ENCODE assay signal across 8 cellular contexts in genomic region chr17:76735006-76735405, GRCh38. TPM values are rescaled to one million over a fixed set of nuclear protein-coding genes. Genes with fewer than 3 reads are reported as not detected.
DNase-seq lines count a peak whose midpoint lies in the region; ATAC-seq, FAIRE-seq and TF ChIP-seq lines count a peak whose summit lies in the region.

No MANE protein-coding gene starts in this region.

- no peaks in the 10 kb centered on the region for H3K9me3 Mint-ChIP-seq in activated T-helper 1 cell treated with anti-CD3 and anti-CD28 coated beads, Interleukin-12 subunit alpha, Interleukin-12 subunit beta, Interleukin-2, Interleukin-4 antibody, amounts not matched to agents 30 ng/mL and 10 ng/mL and 1 ng/mL, durations not matched to agents 14 hours and 24 hours and 36 hours

- peak overlapping the region; percentile 100 for H3K4me3 Mint-ChIP-seq in activated T-helper 1 cell treated with anti-CD3 and anti-CD28 coated beads, Interleukin-12 subunit alpha, Interleukin-12 subunit beta, Interleukin-2, Interleukin-4 antibody, amounts not matched to agents 30 ng/mL and 10 ng/mL and 1 ng/mL, durations not matched to agents 14 hours and 24 hours and 36 hours

- POLR2A ChIA-PET in HCT116 (lab: Charles Lee): interaction anchor here (3.7 kb wide), 1 partner anchor 8 kb away, joined by 27 read pairs; the partner anchor contains the start of genes JMJD6 and METTL23

- TF ChIP-seq RAD21 in HCT116 (IDR thresholded peaks at IDR 0.05; ENCODE audit: low read depth): no peak

- H3K27me3 ChIP-seq in HCT116 (ENCODE audit: insufficient read depth, low read length) (no peaks in the 10 kb centered on the region), keratinocyte (ENCODE audit: control insufficient read depth, extremely low read depth, insufficient read depth, low read length) (no peaks in the 10 kb centered on the region), tibial nerve (no peaks in the 10 kb centered on the region)

- RAD21 ChIA-PET in HCT116 (lab: Charles Lee; ENCODE audit: low non-redundant PET in 1 of 2, low total read pairs in 2 of 2, uncharacterized antibody in 2 of 2, unreplicated experiment in 2 of 2): no interaction called here

- H4K20me1 ChIP-seq in HCT116 (ENCODE audit: insufficient read depth): peaks cover 39% of the 10 kb centered on the region
- peaks cover 24% of the 10 kb centered on the region for H4K20me1 ChIP-seq in keratinocyte (ENCODE audit: control insufficient read depth, extremely low read depth, insufficient read depth, low read length)

- BruUV-seq in HCT116 (replicated peaks; lab: Mats Ljungman, UMichigan): no TSS peak

- peak; percentile 18 to 47 for DNase-seq in AML-193 (lab: John Stamatoyannopoulos, UW)
- no peak for DNase-seq in HCT116 (ENCODE audit: low read depth, low spot score)
- DNase-seq in activated T-helper 1 cell treated with anti-CD3 and anti-CD28 coated beads, Interleukin-12 subunit alpha, Interleukin-12 subunit beta, Interleukin-2, Interleukin-4 antibody, amounts not matched to agents 30 ng/mL and 10 ng/mL and 1 ng/mL, durations not matched to agents 14 hours and 24 hours and 36 hours (ENCODE audit: low spot score): no peak
- DNase-seq in keratinocyte (ENCODE audit: low read depth, low spot score): no peak
- DNase-seq in tibial nerve (ENCODE audit: low spot score in 2 of 2): no peak
- no peak for DNase-seq in T-helper 9 cell

- no peaks in the 10 kb centered on the region for H3K9me1 ChIP-seq in keratinocyte (ENCODE audit: control insufficient read depth, extremely low read depth, insufficient read depth, low read length)

- peaks cover 34 to 52% of the 10 kb centered on the region in 2 experiments for H3K36me3 ChIP-seq in HCT116 (ENCODE audit: control insufficient read depth in 1 of 2, insufficient read depth in 2 of 2, low read length in 2 of 2)
- H3K36me3 ChIP-seq in keratinocyte (ENCODE audit: control insufficient read depth in 2 of 2, extremely low read depth in 1 of 2, insufficient read depth in 2 of 2, low read length in 2 of 2): peaks cover 14 to 36% of the 10 kb centered on the region in 2 experiments
- H3K36me3 ChIP-seq in tibial nerve: peaks cover 0 to 58% (median 13%) of the 10 kb centered on the region in 3 donors

- H3K27ac ChIP-seq in HCT116 (ENCODE audit: low read depth, low read length): peak overlapping the region; percentile 92; the same call in 1 of the 2 replicates
- H3K27ac ChIP-seq in keratinocyte (ENCODE audit: control insufficient read depth, insufficient read depth, low read length): peak overlapping the region; percentile 96
- peak overlapping the region; percentile 99 to 100 (median 100) for H3K27ac ChIP-seq in tibial nerve

- TF ChIP-seq POLR2A in HCT116 (IDR thresholded peaks at IDR 0.05; ENCODE audit: borderline replicate concordance, extremely low read depth, insufficient read depth, insufficient read length) (no peak), tibial nerve (IDR thresholded peaks at IDR 0.05) (no peak)

- H3K4me1 Mint-ChIP-seq in activated T-helper 1 cell treated with anti-CD3 and anti-CD28 coated beads, Interleukin-12 subunit alpha, Interleukin-12 subunit beta, Interleukin-2, Interleukin-4 antibody, amounts not matched to agents 30 ng/mL and 10 ng/mL and 1 ng/mL, durations not matched to agents 14 hours and 24 hours and 36 hours (ENCODE audit: low read depth): peaks cover 53% of the 10 kb centered on the region

- no peak for TF ChIP-seq EP300 in tibial nerve (IDR thresholded peaks at IDR 0.05)

- dilution Hi-C loops in keratinocyte (cut with MboI; ENCODE audit: extremely low pct_ligation_motif_present, low sequenced_read_pairs): no loop called here

- peaks cover 67% of the 10 kb centered on the region for H3K79me2 ChIP-seq in HCT116 (ENCODE audit: insufficient read depth, low read length)
- H3K79me2 ChIP-seq in keratinocyte (ENCODE audit: control insufficient read depth, insufficient read depth, low read length): peaks cover 64% of the 10 kb centered on the region

- H3K9me3 ChIP-seq in HCT116 (ENCODE audit: control insufficient read depth in 1 of 2, insufficient read depth in 1 of 2, low read depth in 1 of 2, low read length in 2 of 2) (no peaks in the 10 kb centered on the region), keratinocyte (ENCODE audit: control insufficient read depth, low read depth, low read length) (no peaks in the 10 kb centered on the region), tibial nerve (no peaks in the 10 kb centered on the region)

- H3K4me3 ChIP-seq in HCT116 (replicated peaks in 1 of 2; ENCODE audit: low read depth in 1 of 2, low read length in 2 of 2): peak overlapping the region; percentile 71 to 91
- peak overlapping the region; percentile 98 to 100 (median 100) for H3K4me3 ChIP-seq in keratinocyte (ENCODE audit: control insufficient read depth in 2 of 3, extremely low read depth in 1 of 3, insufficient read depth in 2 of 3, low read depth in 1 of 3, low read length in 3 of 3)
- H3K4me3 ChIP-seq in tibial nerve: peak overlapping the region in 3 of 4 donors; percentile 81 to 98 (median 90)

- no peak for FAIRE-seq in keratinocyte (lab: Jason Lieb, UNC)

- H2AFZ ChIP-seq in HCT116 (ENCODE audit: low read depth, low read length, poor library complexity, severe bottlenecking) (no peak overlapping the region), keratinocyte (ENCODE audit: control insufficient read depth, low read length) (no peak overlapping the region)

- ATAC-seq in HCT116 (no peak), GM19328 (IDR thresholded peaks at IDR 0.05; ENCODE audit: unreplicated experiment) (no peak), esophagus mucosa (no peak)

- no peaks in the 10 kb centered on the region for H3K9me2 ChIP-seq in HCT116 (ENCODE audit: insufficient read depth)

- H3K4me2 ChIP-seq in HCT116 (ENCODE audit: low read length): peak overlapping the region; percentile 83
- peak overlapping the region; percentile 96 for H3K4me2 ChIP-seq in keratinocyte (ENCODE audit: control insufficient read depth, extremely low read depth, insufficient read depth, low read depth, low read length)

- H3K9ac ChIP-seq in HCT116 (ENCODE audit: low read length) (peak overlapping the region; percentile 97), keratinocyte (ENCODE audit: control insufficient read depth, extremely low read depth, insufficient read depth, low read length) (peak overlapping the region; percentile 99)

- peak overlapping the region; percentile 99 for H3K27ac Mint-ChIP-seq in activated T-helper 1 cell treated with anti-CD3 and anti-CD28 coated beads, Interleukin-12 subunit alpha, Interleukin-12 subunit beta, Interleukin-2, Interleukin-4 antibody, amounts not matched to agents 30 ng/mL and 10 ng/mL and 1 ng/mL, durations not matched to agents 14 hours and 24 hours and 36 hours

- no peaks in the 10 kb centered on the region for H3K27me3 Mint-ChIP-seq in activated T-helper 1 cell treated with anti-CD3 and anti-CD28 coated beads, Interleukin-12 subunit alpha, Interleukin-12 subunit beta, Interleukin-2, Interleukin-4 antibody, amounts not matched to agents 30 ng/mL and 10 ng/mL and 1 ng/mL, durations not matched to agents 14 hours and 24 hours and 36 hours (ENCODE audit: insufficient read depth)

- CTCF ChIA-PET in HCT116 (lab: Charles Lee): interaction anchor here (1.6 kb wide), 1 partner anchor 7 kb away, joined by 5 read pairs; no protein-coding TSS in a partner anchor

- no peak for TF ChIP-seq CTCF in HCT116 (IDR thresholded peaks at IDR 0.05 in 2 of 3, conservative IDR thresholded peaks at IDR 0.05 in 1 of 3; ENCODE audit: borderline replicate concordance in 1 of 3, insufficient read depth in 1 of 3, low read depth in 2 of 3, low read length in 2 of 3)
- no peak for TF ChIP-seq CTCF in keratinocyte (optimal IDR thresholded peaks at IDR 0.05 in 1 of 3, IDR thresholded peaks at IDR 0.05 in 1 of 3, conservative IDR thresholded peaks at IDR 0.05 in 1 of 3; ENCODE audit: extremely low read depth in 1 of 3, insufficient read depth in 2 of 3, low read length in 3 of 3)
- no peak for TF ChIP-seq CTCF in tibial nerve (IDR thresholded peaks at IDR 0.05)

- 11 to 12% methylated on average over 5 of the region's 5 CpGs for WGBS in tibial nerve, 2 donors

- peaks cover 16 to 34% of the 10 kb centered on the region in 2 experiments for H3K4me1 ChIP-seq in HCT116 (ENCODE audit: control insufficient read depth in 1 of 2, insufficient read depth in 2 of 2, low read length in 2 of 2)
- H3K4me1 ChIP-seq in keratinocyte (ENCODE audit: control insufficient read depth, extremely low read depth, insufficient read depth, low read length): peaks cover 33% of the 10 kb centered on the region
- H3K4me1 ChIP-seq in tibial nerve: peaks cover 0 to 76% (median 40%) of the 10 kb centered on the region in 4 donors

- peaks cover 52% of the 10 kb centered on the region for H3K36me3 Mint-ChIP-seq in activated T-helper 1 cell treated with anti-CD3 and anti-CD28 coated beads, Interleukin-12 subunit alpha, Interleukin-12 subunit beta, Interleukin-2, Interleukin-4 antibody, amounts not matched to agents 30 ng/mL and 10 ng/mL and 1 ng/mL, durations not matched to agents 14 hours and 24 hours and 36 hours (ENCODE audit: low read depth)

- intact Hi-C loops in HCT116 (cut with micrococcal nuclease): loop anchor here (1.0 kb wide), 1 partner anchor 8 kb away; no protein-coding TSS in a partner anchor
- intact Hi-C loops in activated T-helper 1 cell treated with anti-CD3 and anti-CD28 coated beads, Interleukin-12 subunit alpha, Interleukin-12 subunit beta, Interleukin-2, Interleukin-4 antibody, amounts not matched to agents 30 ng/mL and 10 ng/mL and 1 ng/mL, durations not matched to agents 14 hours and 24 hours and 36 hours (cut with micrococcal nuclease): loop anchor here (5.0 kb wide), 3 partner anchors 283 to 953 kb away; partner anchors contain the start of genes UBALD2, UBE2O and UNK

RNA-seq across cellular contexts. Expression of gene SRSF2, which starts 2.1 kb away (rescaled TPM):
- total RNA-seq in HCT116 (2021; ENCODE audit: unreplicated experiment) (422 TPM), tibial nerve (100 to 1,000 TPM; 196 to 452 (median 271) TPM), esophagus mucosa (162 TPM)
- polyA plus RNA-seq in HCT116 (2012): 220 and 291 TPM in 2 replicates
- 535 and 541 TPM in 2 replicates for total RNA-seq in activated T-helper 1 cell treated with anti-CD3 and anti-CD28 coated beads, Interleukin-12 subunit alpha, Interleukin-12 subunit beta, Interleukin-2, Interleukin-4 antibody, amounts not matched to agents 30 ng/mL and 10 ng/mL and 1 ng/mL, durations not matched to agents 14 hours and 24 hours and 36 hours
- polyA plus RNA-seq in keratinocyte: 161 to 249 TPM (median 197 TPM) in 3 replicates
- polyA plus RNA-seq in keratinocyte (2011; ENCODE audit: low read depth): 84.2 TPM
- 112 and 144 TPM in 2 replicates for polyA plus RNA-seq in keratinocyte (2011; cell fraction: cytosol; rRNA removed)
- 291 and 392 TPM in 2 replicates for polyA plus RNA-seq in keratinocyte (2011; cell fraction: nucleus; rRNA removed)
- 141 and 174 TPM in 2 replicates for polyA plus RNA-seq in keratinocyte (2012; ENCODE audit: low replicate concordance)
- 54.3 to 75.8 TPM (median 70.4 TPM) in 3 replicates for polyA minus RNA-seq in keratinocyte
- 215 TPM for polyA minus RNA-seq in keratinocyte (2011; cell fraction: cytosol; rRNA and poly(A)+ RNA removed)
- 166 and 224 TPM in 2 replicates for polyA minus RNA-seq in keratinocyte (2011; cell fraction: nucleus; rRNA and poly(A)+ RNA removed)

RNA-seq across cellular contexts. Expression of gene MFSD11, which starts 2.9 kb away (rescaled TPM):
- total RNA-seq in HCT116 (2021; ENCODE audit: unreplicated experiment) (24.9 TPM), tibial nerve (10 to 100 TPM; 25.8 to 61.0 (median 37.1) TPM), esophagus mucosa (22.6 TPM)
- 8.5 and 11.9 TPM in 2 replicates for polyA plus RNA-seq in HCT116 (2012)
- 16.6 and 17.1 TPM in 2 replicates for total RNA-seq in activated T-helper 1 cell treated with anti-CD3 and anti-CD28 coated beads, Interleukin-12 subunit alpha, Interleukin-12 subunit beta, Interleukin-2, Interleukin-4 antibody, amounts not matched to agents 30 ng/mL and 10 ng/mL and 1 ng/mL, durations not matched to agents 14 hours and 24 hours and 36 hours
- 14.6 to 17.6 TPM (median 15.2 TPM) in 3 replicates for polyA plus RNA-seq in keratinocyte
- 11.9 TPM for polyA plus RNA-seq in keratinocyte (2011; ENCODE audit: low read depth)
- polyA plus RNA-seq in keratinocyte (2011; cell fraction: cytosol; rRNA removed): 7.7 and 12.8 TPM in 2 replicates
- 24.4 and 27.0 TPM in 2 replicates for polyA plus RNA-seq in keratinocyte (2011; cell fraction: nucleus; rRNA removed)
- 10.3 and 16.5 TPM in 2 replicates for polyA plus RNA-seq in keratinocyte (2012; ENCODE audit: low replicate concordance)
- polyA minus RNA-seq in keratinocyte: 14.2 to 26.0 TPM (median 14.8 TPM) in 3 replicates
- 4.8 TPM for polyA minus RNA-seq in keratinocyte (2011; cell fraction: cytosol; rRNA and poly(A)+ RNA removed)
- 27.2 and 29.7 TPM in 2 replicates for polyA minus RNA-seq in keratinocyte (2011; cell fraction: nucleus; rRNA and poly(A)+ RNA removed)

RNA-seq across cellular contexts. Expression of gene METTL23, which starts 8.4 kb away (rescaled TPM):
- total RNA-seq in HCT116 (2021; ENCODE audit: unreplicated experiment): 57.8 TPM
- polyA plus RNA-seq in HCT116 (2012): 50.4 and 68.6 TPM in 2 replicates
- total RNA-seq in activated T-helper 1 cell treated with anti-CD3 and anti-CD28 coated beads, Interleukin-12 subunit alpha, Interleukin-12 subunit beta, Interleukin-2, Interleukin-4 antibody, amounts not matched to agents 30 ng/mL and 10 ng/mL and 1 ng/mL, durations not matched to agents 14 hours and 24 hours and 36 hours: 35.5 and 38.2 TPM in 2 replicates
- polyA plus RNA-seq in keratinocyte: 32.3 to 48.3 TPM (median 37.6 TPM) in 3 replicates
- 25.5 TPM for polyA plus RNA-seq in keratinocyte (2011; ENCODE audit: low read depth)
- 29.6 and 46.7 TPM in 2 replicates for polyA plus RNA-seq in keratinocyte (2011; cell fraction: cytosol; rRNA removed)
- 33.2 and 35.7 TPM in 2 replicates for polyA plus RNA-seq in keratinocyte (2011; cell fraction: nucleus; rRNA removed)
- polyA plus RNA-seq in keratinocyte (2012; ENCODE audit: low replicate concordance): 26.7 and 26.9 TPM in 2 replicates
- 5.5 to 22.8 TPM (median 12.5 TPM) in 3 replicates for polyA minus RNA-seq in keratinocyte
- polyA minus RNA-seq in keratinocyte (2011; cell fraction: cytosol; rRNA and poly(A)+ RNA removed): 13.2 TPM
- 7.7 and 11.8 TPM in 2 replicates for polyA minus RNA-seq in keratinocyte (2011; cell fraction: nucleus; rRNA and poly(A)+ RNA removed)
- 10 to 100 TPM; 27.8 to 50.2 (median 30.8) TPM for total RNA-seq in tibial nerve
- 17.8 TPM for total RNA-seq in esophagus mucosa

RNA-seq across cellular contexts. Expression of gene JMJD6, which starts 8.6 kb away (rescaled TPM):
- 47.6 TPM for total RNA-seq in HCT116 (2021; ENCODE audit: unreplicated experiment)
- 47.5 and 60.9 TPM in 2 replicates for polyA plus RNA-seq in HCT116 (2012)
- total RNA-seq in activated T-helper 1 cell treated with anti-CD3 and anti-CD28 coated beads, Interleukin-12 subunit alpha, Interleukin-12 subunit beta, Interleukin-2, Interleukin-4 antibody, amounts not matched to agents 30 ng/mL and 10 ng/mL and 1 ng/mL, durations not matched to agents 14 hours and 24 hours and 36 hours: 80.5 TPM in 2 replicates
- polyA plus RNA-seq in keratinocyte: 11.0 to 14.6 TPM (median 12.0 TPM) in 3 replicates
- 27.7 TPM for polyA plus RNA-seq in keratinocyte (2011; ENCODE audit: low read depth)
- 8.1 and 10.9 TPM in 2 replicates for polyA plus RNA-seq in keratinocyte (2011; cell fraction: cytosol; rRNA removed)
- polyA plus RNA-seq in keratinocyte (2011; cell fraction: nucleus; rRNA removed): 19.0 and 23.1 TPM in 2 replicates
- polyA plus RNA-seq in keratinocyte (2012; ENCODE audit: low replicate concordance): 28.4 and 34.2 TPM in 2 replicates
- 4.6 to 20.5 TPM (median 6.6 TPM) in 3 replicates for polyA minus RNA-seq in keratinocyte
- 10.4 TPM for polyA minus RNA-seq in keratinocyte (2011; cell fraction: cytosol; rRNA and poly(A)+ RNA removed)
- polyA minus RNA-seq in keratinocyte (2011; cell fraction: nucleus; rRNA and poly(A)+ RNA removed): 4.7 and 8.1 TPM in 2 replicates
- 10 to 100 TPM; 14.0 to 45.0 (median 34.2) TPM for total RNA-seq in tibial nerve
- 11.0 TPM for total RNA-seq in esophagus mucosa

RNA-seq across cellular contexts. Expression of gene MXRA7, which starts 24.2 kb away (rescaled TPM):
- total RNA-seq in HCT116 (2021; ENCODE audit: unreplicated experiment): 57.1 TPM
- polyA plus RNA-seq in HCT116 (2012): 41.8 and 61.1 TPM in 2 replicates
- total RNA-seq in activated T-helper 1 cell treated with anti-CD3 and anti-CD28 coated beads, Interleukin-12 subunit alpha, Interleukin-12 subunit beta, Interleukin-2, Interleukin-4 antibody, amounts not matched to agents 30 ng/mL and 10 ng/mL and 1 ng/mL, durations not matched to agents 14 hours and 24 hours and 36 hours: 3.8 and 5.1 TPM in 2 replicates
- 113 to 118 TPM (median 114 TPM) in 3 replicates for polyA plus RNA-seq in keratinocyte
- 33.4 TPM for polyA plus RNA-seq in keratinocyte (2011; ENCODE audit: low read depth)
- polyA plus RNA-seq in keratinocyte (2011; cell fraction: cytosol; rRNA removed): 123 and 172 TPM in 2 replicates
- polyA plus RNA-seq in keratinocyte (2011; cell fraction: nucleus; rRNA removed): 70.8 and 71.4 TPM in 2 replicates
- 85.9 and 96.7 TPM in 2 replicates for polyA plus RNA-seq in keratinocyte (2012; ENCODE audit: low replicate concordance)
- polyA minus RNA-seq in keratinocyte: 64.9 to 161 TPM (median 87.3 TPM) in 3 replicates
- 82.7 TPM for polyA minus RNA-seq in keratinocyte (2011; cell fraction: cytosol; rRNA and poly(A)+ RNA removed)
- 21.7 and 52.1 TPM in 2 replicates for polyA minus RNA-seq in keratinocyte (2011; cell fraction: nucleus; rRNA and poly(A)+ RNA removed)
- total RNA-seq in tibial nerve: 100 to 1,000 TPM; 124 to 230 (median 197) TPM
- 32.3 TPM for total RNA-seq in esophagus mucosa

Comparison
In these comparisons a context has a peak if more than half of its experiments do, and no peak if none do; other contexts are left out.
1. DNase-seq: peak in AML-193 (2 of 2); none in HCT116 (single experiment), activated T-helper 1 cell treated with anti-CD3 and anti-CD28 coated beads, Interleukin-12 subunit alpha, Interleukin-12 subunit beta, Interleukin-2, Interleukin-4 antibody, amounts not matched to agents 30 ng/mL and 10 ng/mL and 1 ng/mL, durations not matched to agents 14 hours and 24 hours and 36 hours (single experiment), keratinocyte (single experiment), tibial nerve (0 of 2) and T-helper 9 cell (single experiment).
2. Peak in every context shown above with its lines, with median percentiles within 50 percentile points of each other: H3K27ac ChIP-seq and H3K4me3 ChIP-seq.